In genomic region chr12:120024193-120024592, GRCh38 we compare ENCODE assay signal across 27 cellular contexts. TPM values are rescaled to one million over a fixed set of nuclear protein-coding genes. Genes with fewer than 3 reads are reported as not detected.
"Had no signal": no experiment of that assay in that cellular context is flagged by ENCODE, and none has a peak within 500 bp of the region (broad histone marks: within the 10 kb centered on the region; RNA-seq: fewer than 3 reads in every experiment).

No MANE protein-coding gene starts in this region.

- DNase-seq: natural killer cell; occipital lobe; ovary; posterior cingulate gyrus; psoas muscle; right cardiac atrium; right lobe of liver; sigmoid colon; small intestine; stimulated activated CD4-positive, alpha-beta T cell treated with anti-CD3 and anti-CD28 coated beads, Interleukin-15, amount 100 ng/mL, for 24 hours; stimulated activated CD4-positive, alpha-beta T cell treated with anti-CD3 and anti-CD28 coated beads, Interleukin-2, amount 100 ng/mL, for 24 hours; stimulated activated CD4-positive, alpha-beta T cell treated with anti-CD3 and anti-CD28 coated beads, Interleukin-2, amount 100 ng/mL, for 48 hours; stimulated activated CD4-positive, alpha-beta T cell treated with anti-CD3 and anti-CD28 coated beads, Interleukin-4, amount 100 ng/mL, for 24 hours; stimulated activated naive B cell treated with anti-CD40 and anti-IgM and Interleukin-4, amounts not matched to agents 10 μg/mL and 1 μg/mL and 100 μg/mL, for 72 hours; stimulated activated naive CD4-positive, alpha-beta T cell treated with Interleukin-2 at 50 U/mL for 16 hours; stomach; thyroid gland; trophoblast cell had no signal

- H3K4me1 ChIP-seq: neural progenitor cell, parathyroid adenoma, psoas muscle, right lobe of liver, sigmoid colon, stomach, thyroid gland, tibial nerve, upper lobe of left lung, vagina had no signal

- H3K27me3 ChIP-seq: neural progenitor cell, ovary, right lobe of liver, sigmoid colon, stomach, thyroid gland, tibial nerve, upper lobe of left lung, vagina had no signal

- H3K9me3 ChIP-seq: ovary, psoas muscle, right lobe of liver, sigmoid colon, stomach, thoracic aorta, thyroid gland, upper lobe of left lung, vagina had no signal

- H2AFZ ChIP-seq: neural progenitor cell, parathyroid adenoma had no signal

- ATAC-seq: natural killer cell; psoas muscle; right cardiac atrium; right lobe of liver; stimulated activated effector memory CD8-positive, alpha-beta T cell treated with anti-CD3 and anti-CD28 coated beads, Interleukin-12 subunit alpha, Interleukin-12 subunit beta, amount 100 ng/mL, for 72 hours; stimulated activated naive B cell treated with anti-CD40 and anti-IgM and Interleukin-4, amounts not matched to agents 10 μg/mL and 1 μg/mL and 100 μg/mL, for 72 hours had no signal

- H3K36me3 ChIP-seq: neural progenitor cell, ovary, right lobe of liver, sigmoid colon, stomach, thoracic aorta, thyroid gland, tibial nerve, upper lobe of left lung, vagina had no signal

- H3K9ac ChIP-seq: neural progenitor cell, parathyroid adenoma had no signal

- H3K4me3 ChIP-seq: neural progenitor cell, ovary, psoas muscle, right lobe of liver, sigmoid colon, stomach, thoracic aorta, thyroid gland, tibial nerve, upper lobe of left lung, vagina had no signal

- FAIRE-seq: small intestine, urothelium cell line had no signal

- H3K27ac ChIP-seq: neural progenitor cell, ovary, parathyroid adenoma, psoas muscle, right lobe of liver, sigmoid colon, stomach, thoracic aorta, thyroid gland, tibial nerve, upper lobe of left lung, vagina had no signal

- H3K4me2 ChIP-seq: neural progenitor cell had no signal

RNA-seq across cellular contexts. Expression of gene BICDL1, which starts 35.2 kb away (rescaled TPM):
- total RNA-seq: osteoblast had no signal
